ENCODE assay signal across 25 cellular contexts in genomic region chr14:40394634-40395340, GRCh38.
DNase-seq lines count a peak whose midpoint lies in the region; ATAC-seq, FAIRE-seq and TF ChIP-seq lines count a peak whose summit lies in the region.
"Had no signal": no experiment of that assay in that cellular context is flagged by ENCODE, and none has a peak within 500 bp of the region (broad histone marks: within the 10 kb centered on the region; RNA-seq: fewer than 3 reads in every experiment).

No MANE protein-coding gene starts in this region.

- no peaks in the 10 kb centered on the region for H3K36me3 Mint-ChIP-seq in GM23338 (ENCODE audit: low read depth)
- no peaks in the 10 kb centered on the region for H3K36me3 Mint-ChIP-seq in astrocyte (ENCODE audit: low read depth, unreplicated experiment)
- H3K36me3 Mint-ChIP-seq in activated T-helper 1 cell treated with anti-CD3 and anti-CD28 coated beads, Interleukin-12 subunit alpha, Interleukin-12 subunit beta, Interleukin-2, Interleukin-4 antibody, amounts not matched to agents 30 ng/mL and 10 ng/mL and 1 ng/mL, durations not matched to agents 14 hours and 24 hours and 36 hours (ENCODE audit: low read depth): no peaks in the 10 kb centered on the region
- H3K36me3 Mint-ChIP-seq in activated CD8-positive, alpha-beta T cell treated with anti-CD3 and anti-CD28 coated beads for 36 hours (ENCODE audit: low read depth): no peaks in the 10 kb centered on the region
- H3K36me3 Mint-ChIP-seq: CD14-positive monocyte had no signal

- H3F3A ChIP-seq in GM23338 (replicated peaks; ENCODE audit: low read depth): no peaks in the 10 kb centered on the region

- peak overlapping the region; percentile 58; the same call in 1 of the 2 replicates for H3K27ac Mint-ChIP-seq in GM23338
- no peak overlapping the region for H3K27ac Mint-ChIP-seq in astrocyte (ENCODE audit: unreplicated experiment)
- H3K27ac Mint-ChIP-seq in activated T-helper 1 cell treated with anti-CD3 and anti-CD28 coated beads, Interleukin-12 subunit alpha, Interleukin-12 subunit beta, Interleukin-2, Interleukin-4 antibody, amounts not matched to agents 30 ng/mL and 10 ng/mL and 1 ng/mL, durations not matched to agents 14 hours and 24 hours and 36 hours: no peak overlapping the region
- H3K27ac Mint-ChIP-seq in activated CD8-positive, alpha-beta T cell treated with anti-CD3 and anti-CD28 coated beads for 36 hours: no peak overlapping the region
- H3K27ac Mint-ChIP-seq: B cell had no signal

- H3K36me3 ChIP-seq in GM23338 (ENCODE audit: insufficient read depth) (no peaks in the 10 kb centered on the region), astrocyte (ENCODE audit: insufficient read depth, low read length) (no peaks in the 10 kb centered on the region)

- no peak for FAIRE-seq in astrocyte (lab: Jason Lieb, UNC)
- FAIRE-seq: H1 had no signal

- ATAC-seq in GM23338: no peak
- ATAC-seq in activated CD8-positive, alpha-beta T cell treated with anti-CD3 and anti-CD28 coated beads for 36 hours: no peak
- ATAC-seq in HG03457 (IDR thresholded peaks at IDR 0.05; ENCODE audit: unreplicated experiment): no peak

- H3K4me1 ChIP-seq in GM23338 (ENCODE audit: insufficient read depth) (no peaks in the 10 kb centered on the region), astrocyte (ENCODE audit: insufficient read depth, low read length) (no peaks in the 10 kb centered on the region)

- no peak overlapping the region for H3K27ac ChIP-seq in GM23338 (ENCODE audit: low read depth)
- H3K27ac ChIP-seq in astrocyte (ENCODE audit: low read depth, low read length): no peak overlapping the region
- H3K27ac ChIP-seq: HL-60, PC-9, RWPE1, SK-N-MC had no signal

- no peaks in the 10 kb centered on the region for H3K9me2 ChIP-seq in GM23338 (ENCODE audit: insufficient read depth)

- CTCF ChIA-PET in activated CD8-positive, alpha-beta T cell treated with anti-CD3 and anti-CD28 coated beads for 36 hours (lab: Charles Lee): no interaction called here

- H3K4me1 Mint-ChIP-seq in GM23338 (no peaks in the 10 kb centered on the region; the same call in 2 of the 3 replicates), astrocyte (ENCODE audit: low read depth, unreplicated experiment) (no peaks in the 10 kb centered on the region)
- H3K4me1 Mint-ChIP-seq in activated T-helper 1 cell treated with anti-CD3 and anti-CD28 coated beads, Interleukin-12 subunit alpha, Interleukin-12 subunit beta, Interleukin-2, Interleukin-4 antibody, amounts not matched to agents 30 ng/mL and 10 ng/mL and 1 ng/mL, durations not matched to agents 14 hours and 24 hours and 36 hours (ENCODE audit: low read depth): no peaks in the 10 kb centered on the region
- no peaks in the 10 kb centered on the region for H3K4me1 Mint-ChIP-seq in activated CD8-positive, alpha-beta T cell treated with anti-CD3 and anti-CD28 coated beads for 36 hours (ENCODE audit: low read depth)
- H3K4me1 Mint-ChIP-seq: B cell, CD14-positive monocyte had no signal

- POLR2A ChIA-PET in activated CD8-positive, alpha-beta T cell treated with anti-CD3 and anti-CD28 coated beads for 36 hours (lab: Charles Lee): no interaction called here

- H3K9ac ChIP-seq in astrocyte (ENCODE audit: low read length): no peak overlapping the region

- no peak overlapping the region for H2AFZ ChIP-seq in GM23338
- no peak overlapping the region for H2AFZ ChIP-seq in astrocyte (ENCODE audit: low read depth, low read length)
- H2AFZ ChIP-seq: PC-9 had no signal

- H3K27me3 ChIP-seq in GM23338 (ENCODE audit: insufficient read depth) (no peaks in the 10 kb centered on the region), astrocyte (ENCODE audit: insufficient read depth, low read length) (no peaks in the 10 kb centered on the region)

- H3K4me2 ChIP-seq in GM23338 (no peak overlapping the region), astrocyte (ENCODE audit: low read length) (no peak overlapping the region)
- H3K4me2 ChIP-seq: PC-9 had no signal

- H3K9me3 Mint-ChIP-seq in GM23338: no peaks in the 10 kb centered on the region
- no peaks in the 10 kb centered on the region for H3K9me3 Mint-ChIP-seq in astrocyte (ENCODE audit: unreplicated experiment)
- no peaks in the 10 kb centered on the region for H3K9me3 Mint-ChIP-seq in activated T-helper 1 cell treated with anti-CD3 and anti-CD28 coated beads, Interleukin-12 subunit alpha, Interleukin-12 subunit beta, Interleukin-2, Interleukin-4 antibody, amounts not matched to agents 30 ng/mL and 10 ng/mL and 1 ng/mL, durations not matched to agents 14 hours and 24 hours and 36 hours
- peaks cover 2% of the 10 kb centered on the region for H3K9me3 Mint-ChIP-seq in activated CD8-positive, alpha-beta T cell treated with anti-CD3 and anti-CD28 coated beads for 36 hours
- H3K9me3 Mint-ChIP-seq: CD14-positive monocyte had no signal

- no peak overlapping the region for H3K4me3 ChIP-seq in GM23338
- no peak overlapping the region for H3K4me3 ChIP-seq in astrocyte (ENCODE audit: insufficient read depth, low read depth, low read length)
- H3K4me3 ChIP-seq: PC-9, SK-N-MC had no signal

- no peaks in the 10 kb centered on the region for H3K79me2 ChIP-seq in GM23338 (replicated peaks; ENCODE audit: insufficient read depth)
- no peaks in the 10 kb centered on the region for H3K79me2 ChIP-seq in astrocyte (ENCODE audit: insufficient read depth, low read length)

- DNase-seq in GM23338 (ENCODE audit: low spot score) (no peak), NCI-H226 (peak; percentile 52), astrocyte (ENCODE audit: low read depth) (peak; percentile 40), kidney glomerular epithelial cell (lab: John Stamatoyannopoulos, UW) (peak; percentile 14), KG1 (lab: John Stamatoyannopoulos, UW) (no peak)
- no peak for DNase-seq in activated T-helper 1 cell treated with anti-CD3 and anti-CD28 coated beads, Interleukin-12 subunit alpha, Interleukin-12 subunit beta, Interleukin-2, Interleukin-4 antibody, amounts not matched to agents 30 ng/mL and 10 ng/mL and 1 ng/mL, durations not matched to agents 14 hours and 24 hours and 36 hours (ENCODE audit: low spot score)
- no peak for DNase-seq in activated CD8-positive, alpha-beta T cell treated with anti-CD3 and anti-CD28 coated beads for 36 hours
- DNase-seq: DMS53, GDM1, IMR-90, NCI-H1417, NCI-H1694 treated with DMSO at 0.1 percent for 48 hours, NCI-H2081 treated with DMSO at 0.1 percent for 48 hours, NCI-H2171 treated with DMSO at 0.1 percent for 48 hours, NCI-H446, NCI-H526, PC-9, SHP77 treated with DMSO at 0.1 percent for 48 hours had no signal

- no peaks in the 10 kb centered on the region for H3K9me3 ChIP-seq in astrocyte (ENCODE audit: insufficient read depth, low read depth, low read length)

- H4K20me1 ChIP-seq in GM23338 (replicated peaks; ENCODE audit: insufficient read depth) (no peaks in the 10 kb centered on the region), astrocyte (ENCODE audit: insufficient read depth, low read length) (no peaks in the 10 kb centered on the region)

- TF ChIP-seq CTCF in GM23338 (conservative IDR thresholded peaks at IDR 0.05; ENCODE audit: low read depth in 2 of 2) (no peak), astrocyte (IDR thresholded peaks at IDR 0.05; ENCODE audit: insufficient read depth, low read depth, low read length) (no peak)
- no peak for TF ChIP-seq CTCF in activated CD8-positive, alpha-beta T cell treated with anti-CD3 and anti-CD28 coated beads for 36 hours (IDR thresholded peaks at IDR 0.05)

- intact Hi-C loops in activated T-helper 1 cell treated with anti-CD3 and anti-CD28 coated beads, Interleukin-12 subunit alpha, Interleukin-12 subunit beta, Interleukin-2, Interleukin-4 antibody, amounts not matched to agents 30 ng/mL and 10 ng/mL and 1 ng/mL, durations not matched to agents 14 hours and 24 hours and 36 hours (cut with micrococcal nuclease): no loop called here
- intact Hi-C loops in activated CD8-positive, alpha-beta T cell treated with anti-CD3 and anti-CD28 coated beads for 36 hours (cut with micrococcal nuclease): no loop called here

- H3K4me3 Mint-ChIP-seq in GM23338 (no peak overlapping the region), astrocyte (ENCODE audit: unreplicated experiment) (no peak overlapping the region)
- no peak overlapping the region for H3K4me3 Mint-ChIP-seq in activated T-helper 1 cell treated with anti-CD3 and anti-CD28 coated beads, Interleukin-12 subunit alpha, Interleukin-12 subunit beta, Interleukin-2, Interleukin-4 antibody, amounts not matched to agents 30 ng/mL and 10 ng/mL and 1 ng/mL, durations not matched to agents 14 hours and 24 hours and 36 hours
- H3K4me3 Mint-ChIP-seq in activated CD8-positive, alpha-beta T cell treated with anti-CD3 and anti-CD28 coated beads for 36 hours: no peak overlapping the region
- H3K4me3 Mint-ChIP-seq: B cell, CD14-positive monocyte had no signal

- H3K27me3 Mint-ChIP-seq in GM23338 (ENCODE audit: insufficient read depth, low read depth, poor library complexity) (no peaks in the 10 kb centered on the region), astrocyte (ENCODE audit: low read depth, unreplicated experiment) (no peaks in the 10 kb centered on the region)
- H3K27me3 Mint-ChIP-seq in activated T-helper 1 cell treated with anti-CD3 and anti-CD28 coated beads, Interleukin-12 subunit alpha, Interleukin-12 subunit beta, Interleukin-2, Interleukin-4 antibody, amounts not matched to agents 30 ng/mL and 10 ng/mL and 1 ng/mL, durations not matched to agents 14 hours and 24 hours and 36 hours (ENCODE audit: insufficient read depth): no peaks in the 10 kb centered on the region
- H3K27me3 Mint-ChIP-seq in activated CD8-positive, alpha-beta T cell treated with anti-CD3 and anti-CD28 coated beads for 36 hours: no peaks in the 10 kb centered on the region
- H3K27me3 Mint-ChIP-seq: B cell had no signal

TF ChIP-seq in GM23338, 12 proteins besides CTCF, POLR2A, EP300 and RAD21 (continues in another document):
- TF ChIP-seq ETS1 (IDR thresholded peaks at IDR 0.05): no peak

Comparison
In these comparisons a context has a peak if more than half of its experiments do, and no peak if none do; other contexts are left out.
1. DNase-seq: peak in NCI-H226 (single experiment), astrocyte (single experiment) and kidney glomerular epithelial cell (single experiment); none in GM23338 (single experiment), activated T-helper 1 cell treated with anti-CD3 and anti-CD28 coated beads, Interleukin-12 subunit alpha, Interleukin-12 subunit beta, Interleukin-2, Interleukin-4 antibody, amounts not matched to agents 30 ng/mL and 10 ng/mL and 1 ng/mL, durations not matched to agents 14 hours and 24 hours and 36 hours (single experiment), activated CD8-positive, alpha-beta T cell treated with anti-CD3 and anti-CD28 coated beads for 36 hours (single experiment) and KG1 (single experiment).